1 cellular context compared by ENCODE assay signal in the genomic region with DNA sequence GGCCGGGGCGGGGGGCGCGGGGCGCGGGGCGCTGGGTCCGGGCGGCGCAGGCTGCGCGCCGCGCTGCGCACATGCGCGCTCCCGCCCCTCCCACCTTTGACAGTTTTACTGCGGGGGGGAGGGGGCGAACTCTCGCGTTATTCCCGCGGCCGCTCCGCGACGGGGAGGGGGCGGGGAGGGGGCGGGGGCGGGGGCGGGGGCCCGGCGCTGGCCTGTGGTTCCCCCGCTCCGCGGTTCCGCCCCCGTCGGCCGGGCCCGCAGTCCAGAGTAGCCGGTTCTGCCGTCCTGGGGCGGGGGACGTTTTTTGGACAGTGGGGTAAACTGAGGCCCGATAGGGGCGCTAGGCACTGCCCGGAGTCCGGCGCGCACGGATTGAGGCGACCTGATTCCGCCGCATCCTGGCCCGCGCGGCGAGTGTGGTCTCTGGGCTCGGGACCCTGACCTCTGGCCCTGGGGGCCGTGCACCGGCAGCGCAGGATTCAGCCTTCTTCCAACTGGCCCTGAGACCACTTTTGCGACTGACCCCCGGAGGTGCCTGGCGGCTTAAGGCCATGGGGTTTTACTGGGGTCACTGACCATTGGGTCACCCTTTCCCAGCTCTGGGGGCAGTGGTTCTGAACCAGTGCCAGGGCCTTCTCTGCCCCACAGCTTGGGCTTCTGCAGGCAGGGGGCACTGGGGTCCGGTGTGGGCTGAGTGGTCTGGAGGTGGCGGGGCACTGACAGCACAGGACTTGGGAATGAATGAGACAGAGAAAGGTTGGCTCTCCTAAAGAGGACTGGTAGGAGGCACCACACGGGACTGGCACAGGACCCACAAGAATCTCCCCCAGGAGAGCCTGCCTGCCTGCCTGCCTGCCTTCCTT.
A peak's percentile ranks its signal among the peaks of the same experiment; 100 is the strongest.
TF ChIP-seq lines count a peak whose summit lies in the region.

A gene with protein sequence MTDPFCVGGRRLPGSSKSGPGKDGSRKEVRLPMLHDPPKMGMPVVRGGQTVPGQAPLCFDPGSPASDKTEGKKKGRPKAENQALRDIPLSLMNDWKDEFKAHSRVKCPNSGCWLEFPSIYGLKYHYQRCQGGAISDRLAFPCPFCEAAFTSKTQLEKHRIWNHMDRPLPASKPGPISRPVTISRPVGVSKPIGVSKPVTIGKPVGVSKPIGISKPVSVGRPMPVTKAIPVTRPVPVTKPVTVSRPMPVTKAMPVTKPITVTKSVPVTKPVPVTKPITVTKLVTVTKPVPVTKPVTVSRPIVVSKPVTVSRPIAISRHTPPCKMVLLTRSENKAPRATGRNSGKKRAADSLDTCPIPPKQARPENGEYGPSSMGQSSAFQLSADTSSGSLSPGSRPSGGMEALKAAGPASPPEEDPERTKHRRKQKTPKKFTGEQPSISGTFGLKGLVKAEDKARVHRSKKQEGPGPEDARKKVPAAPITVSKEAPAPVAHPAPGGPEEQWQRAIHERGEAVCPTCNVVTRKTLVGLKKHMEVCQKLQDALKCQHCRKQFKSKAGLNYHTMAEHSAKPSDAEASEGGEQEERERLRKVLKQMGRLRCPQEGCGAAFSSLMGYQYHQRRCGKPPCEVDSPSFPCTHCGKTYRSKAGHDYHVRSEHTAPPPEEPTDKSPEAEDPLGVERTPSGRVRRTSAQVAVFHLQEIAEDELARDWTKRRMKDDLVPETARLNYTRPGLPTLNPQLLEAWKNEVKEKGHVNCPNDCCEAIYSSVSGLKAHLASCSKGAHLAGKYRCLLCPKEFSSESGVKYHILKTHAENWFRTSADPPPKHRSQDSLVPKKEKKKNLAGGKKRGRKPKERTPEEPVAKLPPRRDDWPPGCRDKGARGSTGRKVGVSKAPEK (minus strand): TSS at position 80 of the 863 bp plus-strand sequence. CDS start 1,980 bp downstream, outside the sequence.

TF ChIP-seq in HEK293, 187 proteins besides CTCF, POLR2A, EP300 and RAD21 (continued from another document):
- TF ChIP-seq PATZ1 (tag by site-specific recombination; IDR thresholded peaks at IDR 0.05): peak; percentile 66
- TF ChIP-seq KLF8 (tag by site-specific recombination; IDR thresholded peaks at IDR 0.05): peak; percentile 32; the same call in 1 of the 2 replicates
- TF ChIP-seq SP2 (tag by site-specific recombination; IDR thresholded peaks at IDR 0.05): peak; percentile 20; the same call in 1 of the 2 replicates
- peak; percentile 68 for TF ChIP-seq ZNF335 (tag by site-specific recombination; conservative IDR thresholded peaks at IDR 0.05)
- TF ChIP-seq ZEB2 (tag by site-specific recombination; IDR thresholded peaks at IDR 0.05): 0 out of 2 replicates have a peak, but pooled peaks have one; percentile 47
- TF ChIP-seq SP3 (tag by site-specific recombination; IDR thresholded peaks at IDR 0.05): 0 out of 2 replicates have a peak, but pooled peaks have one; percentile 37
- TF ChIP-seq BCL6B (tag by site-specific recombination; IDR thresholded peaks at IDR 0.05): no peak
- TF ChIP-seq KLF9 (tag by site-specific recombination; IDR thresholded peaks at IDR 0.05; ENCODE audit: low read depth): peak; percentile 60
- peak; percentile 97 for TF ChIP-seq BCL11B (tag by site-specific recombination; IDR thresholded peaks at IDR 0.05; ENCODE audit: low read depth)
- peak; percentile 75 for TF ChIP-seq HIC1 (tag by site-specific recombination; IDR thresholded peaks at IDR 0.05)
- TF ChIP-seq ZNF600 (tag by site-specific recombination; IDR thresholded peaks at IDR 0.05): peak; percentile 45; the same call in 1 of the 2 replicates
- TF ChIP-seq ZBTB8A (tag by site-specific recombination; IDR thresholded peaks at IDR 0.05): peak; percentile 47; the same call in 1 of the 2 replicates
- TF ChIP-seq KLF10 (tag by site-specific recombination; IDR thresholded peaks at IDR 0.05): peak; percentile 92
- no peak for TF ChIP-seq SALL2 (tag by site-specific recombination; IDR thresholded peaks at IDR 0.05; ENCODE audit: borderline replicate concordance)
- TF ChIP-seq ZNF76 (tag by site-specific recombination; IDR thresholded peaks at IDR 0.05; ENCODE audit: borderline replicate concordance, low read depth): no peak
- 0 out of 2 replicates have a peak, but pooled peaks have one; percentile 39 for TF ChIP-seq ZFHX2 (tag by site-specific recombination; conservative IDR thresholded peaks at IDR 0.05)
- peak; percentile 63 for TF ChIP-seq GLIS1 (tag by site-specific recombination; IDR thresholded peaks at IDR 0.05)
- TF ChIP-seq ZNF10 (tag by site-specific recombination; IDR thresholded peaks at IDR 0.05): no peak
- peak; percentile 92 for TF ChIP-seq BCL11A (tag by site-specific recombination; IDR thresholded peaks at IDR 0.05; ENCODE audit: low read depth)
- TF ChIP-seq KLF16 (tag by site-specific recombination; IDR thresholded peaks at IDR 0.05): 0 out of 2 replicates have a peak, but pooled peaks have one; percentile 47
- no peak for TF ChIP-seq MEIS1 (CRISPR knock-in tag; IDR thresholded peaks at IDR 0.05; ENCODE audit: borderline replicate concordance)
